Comparison of ENCODE assay signal across 16 cellular contexts in the genomic region with DNA sequence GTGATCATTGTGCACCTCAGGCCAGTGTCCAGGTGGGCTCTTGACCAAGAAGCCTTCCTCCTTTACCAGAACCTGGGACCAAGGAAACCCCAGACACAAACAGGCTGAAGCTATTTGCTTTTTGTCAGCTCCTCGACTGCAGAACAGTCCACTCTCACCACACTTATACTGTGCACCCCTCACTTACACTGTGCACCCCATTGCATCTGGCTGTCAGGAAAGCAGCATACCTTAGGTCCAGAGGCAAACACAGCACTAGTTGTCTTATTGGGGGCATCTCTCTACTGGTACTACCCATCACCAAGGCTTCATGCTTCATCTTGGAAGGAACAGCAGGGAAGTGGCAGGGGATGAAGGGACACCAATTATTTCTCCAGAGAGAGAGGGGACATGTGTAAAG.
DNase-seq lines count a peak whose midpoint lies in the region; ATAC-seq and TF ChIP-seq lines count a peak whose summit lies in the region.
"Had no signal": no experiment of that assay in that cellular context is flagged by ENCODE, and none has a peak within 500 bp of the region (broad histone marks: within the 10 kb centered on the region; RNA-seq: fewer than 3 reads in every experiment).

No MANE protein-coding gene starts in this region.

- no peak overlapping the region for H2BK20ac ChIP-seq in IMR-90 (ENCODE audit: low read depth, low read length)

- H4K20me1 ChIP-seq in IMR-90 (ENCODE audit: insufficient read depth, low read length) = no peaks in the 10 kb centered on the region

- no peak overlapping the region for H2BK120ac ChIP-seq in IMR-90 (ENCODE audit: low read depth, low read length)
- no peak overlapping the region for H2BK120ac ChIP-seq in trophoblast cell (ENCODE audit: insufficient read depth, low read length, poor library complexity)

- H3K79me1 ChIP-seq in IMR-90 (ENCODE audit: low read depth in 1 of 2, low read length in 2 of 2) = no peaks in the 10 kb centered on the region
- no peaks in the 10 kb centered on the region for H3K79me1 ChIP-seq in trophoblast cell (ENCODE audit: low read length)

- dilution Hi-C loops in IMR-90 (cut with HindIII; ENCODE audit: low sequenced_read_pairs, unreplicated experiment) = no loop called here

- H3K36me3 ChIP-seq in IMR-90 (ENCODE audit: control insufficient read depth, insufficient read depth, low read length) = no peaks in the 10 kb centered on the region
- no peaks in the 10 kb centered on the region for H3K36me3 ChIP-seq in esophagus muscularis mucosa
- H3K36me3 ChIP-seq in trophoblast cell (ENCODE audit: control insufficient read depth in 1 of 2, insufficient read depth in 2 of 2, low read length in 2 of 2) = no peaks in the 10 kb centered on the region
- no peaks in the 10 kb centered on the region for H3K36me3 ChIP-seq in naive thymus-derived CD4-positive, alpha-beta T cell (ENCODE audit: control insufficient read depth in 2 of 3, insufficient read depth in 3 of 3, low read length in 3 of 3)
- H3K36me3 ChIP-seq: HAP-1 had no signal

- H3K9ac ChIP-seq in IMR-90 (ENCODE audit: low read depth, low read length) (no peak overlapping the region), trophoblast cell (ENCODE audit: low read length) (peak overlapping the region; percentile 41)

- POLR2A ChIA-PET in IMR-90 (lab: Charles Lee; ENCODE audit: unreplicated experiment) = no interaction called here
- POLR2A ChIA-PET in naive thymus-derived CD4-positive, alpha-beta T cell (lab: Charles Lee) = no interaction called here

- H3K4me2 ChIP-seq in IMR-90 (ENCODE audit: low read depth, low read length) (no peak overlapping the region), trophoblast cell (ENCODE audit: low read length) (no peak overlapping the region)

- ATAC-seq in IMR-90 (ENCODE audit: low read depth) = no peak
- no peak for ATAC-seq in naive thymus-derived CD4-positive, alpha-beta T cell

- in situ Hi-C loops in IMR-90 (cut with MboI; ENCODE audit: low sequenced_read_pairs) = no loop called here

- H4K91ac ChIP-seq in IMR-90 (ENCODE audit: insufficient read depth, low read depth, low read length) = no peak overlapping the region
- no peak overlapping the region for H4K91ac ChIP-seq in trophoblast cell (ENCODE audit: low read depth, low read length)

- TF ChIP-seq POLR2A in IMR-90 (IDR thresholded peaks at IDR 0.05; ENCODE audit: low read depth, low read length) (no peak), esophagus muscularis mucosa (IDR thresholded peaks at IDR 0.05; ENCODE audit: low read depth) (no peak)

- H3K4ac ChIP-seq in IMR-90 (ENCODE audit: low read depth, low read length) (no peak overlapping the region), trophoblast cell (ENCODE audit: low read depth, low read length) (no peak overlapping the region)

- H2AK5ac ChIP-seq in IMR-90 (ENCODE audit: low read depth, low read length) = no peak overlapping the region
- H2AK5ac ChIP-seq in trophoblast cell (ENCODE audit: low read length) = no peak overlapping the region

- TF ChIP-seq EP300 in esophagus muscularis mucosa (IDR thresholded peaks at IDR 0.05) = no peak

- H3K23ac ChIP-seq in IMR-90 (ENCODE audit: low read depth, low read length) (no peak overlapping the region), trophoblast cell (ENCODE audit: low read length) (no peak overlapping the region)

- H3K9me3 ChIP-seq in IMR-90 (ENCODE audit: control insufficient read depth, insufficient read depth, low read length) = no peaks in the 10 kb centered on the region
- H3K9me3 ChIP-seq in esophagus muscularis mucosa = no peaks in the 10 kb centered on the region
- peaks cover 5% of the 10 kb centered on the region for H3K9me3 ChIP-seq in trophoblast cell (ENCODE audit: insufficient read depth, low read depth, low read length)
- H3K9me3 ChIP-seq in naive thymus-derived CD4-positive, alpha-beta T cell (ENCODE audit: control insufficient read depth in 2 of 3, low read length in 3 of 3) = no peaks in the 10 kb centered on the region
- H3K9me3 ChIP-seq: HAP-1 had no signal

- H3K4me1 ChIP-seq in IMR-90 (ENCODE audit: control insufficient read depth, insufficient read depth, low read length) (peaks cover 4% of the 10 kb centered on the region; the same call in 1 of the 2 replicates), esophagus muscularis mucosa (peaks cover 0 to 13% (median 0%) of the 10 kb centered on the region in 4 donors), trophoblast cell (ENCODE audit: control insufficient read depth in 1 of 2, insufficient read depth in 2 of 2, low read length in 2 of 2) (no peaks in the 10 kb centered on the region)
- no peaks in the 10 kb centered on the region for H3K4me1 ChIP-seq in naive thymus-derived CD4-positive, alpha-beta T cell (ENCODE audit: control insufficient read depth in 2 of 2, insufficient read depth in 2 of 2, low read length in 2 of 2)
- H3K4me1 ChIP-seq: HAP-1 had no signal

- intact Hi-C loops in IMR-90 (cut with micrococcal nuclease) (loop anchor here (5.0 to 10.0 kb wide), 4 partner anchors 120 to 492 kb away; partner anchors contain the start of gene CXCL12), esophagus muscularis mucosa (cut with DNase I) (no loop called here), posterior cingulate gyrus (cut with DNase I) (no loop called here)
- intact Hi-C loops in naive thymus-derived CD4-positive, alpha-beta T cell (cut with micrococcal nuclease) = no loop called here

- peaks cover 0 to 30% (median 16%) of the 10 kb centered on the region in 5 donors for H3K27me3 Mint-ChIP-seq in naive thymus-derived CD4-positive, alpha-beta T cell

- no peak overlapping the region for H3K4me3 ChIP-seq in IMR-90 (ENCODE audit: insufficient read depth, low read depth, low read length)
- H3K4me3 ChIP-seq in esophagus muscularis mucosa = no peak overlapping the region
- no peak overlapping the region for H3K4me3 ChIP-seq in trophoblast cell (ENCODE audit: low read depth, low read length)
- H3K4me3 ChIP-seq in naive thymus-derived CD4-positive, alpha-beta T cell (ENCODE audit: low read length) = no peak overlapping the region
- H3K4me3 ChIP-seq: HAP-1 had no signal

- no peak overlapping the region for H3K14ac ChIP-seq in IMR-90 (replicated peaks; ENCODE audit: low read depth, low read length)
- no peak overlapping the region for H3K14ac ChIP-seq in trophoblast cell (ENCODE audit: low read length)

- no peak overlapping the region for H2BK15ac ChIP-seq in IMR-90 (ENCODE audit: low read depth, low read length)

- H3K79me2 ChIP-seq in trophoblast cell (ENCODE audit: control insufficient read depth, insufficient read depth, low read length, poor library complexity) = no peaks in the 10 kb centered on the region

- no peak overlapping the region for H2BK12ac ChIP-seq in trophoblast cell (ENCODE audit: low read length)

- H3K56ac ChIP-seq in IMR-90 (ENCODE audit: extremely low read depth, insufficient read depth, low read length) = no peak overlapping the region

- H2BK5ac ChIP-seq in IMR-90 (ENCODE audit: low read depth, low read length, poor library complexity, severe bottlenecking) = no peak overlapping the region
- H2BK5ac ChIP-seq in trophoblast cell (ENCODE audit: low read depth, low read length, poor library complexity) = no peak overlapping the region

- H3K27ac Mint-ChIP-seq in naive thymus-derived CD4-positive, alpha-beta T cell = no peak overlapping the region
- H3K27ac Mint-ChIP-seq: CD4-positive, alpha-beta memory T cell; HFFc6 had no signal

- H3K4me3 Mint-ChIP-seq in naive thymus-derived CD4-positive, alpha-beta T cell = no peak overlapping the region
- H3K4me3 Mint-ChIP-seq: CD4-positive, alpha-beta memory T cell; HFFc6 had no signal

- no peak for DNase-seq in IMR-90
- peak; percentile 79 for DNase-seq in esophagus muscularis mucosa (ENCODE audit: extremely low spot score)
- no peak for DNase-seq in trophoblast cell
- no peak for DNase-seq in naive thymus-derived CD4-positive, alpha-beta T cell
- no peak for DNase-seq in posterior cingulate gyrus
- DNase-seq in NCI-H1048 (lab: John Stamatoyannopoulos, UW) = no peak
- DNase-seq: C1 segment of cervical spinal cord; Calu3; CD4-positive, alpha-beta memory T cell; COR-L47; DMS53; DMS79 treated with DMSO at 0.1 percent for 48 hours; GF-D8; GOT3; HFFc6 had no signal

- H4K8ac ChIP-seq in IMR-90 (ENCODE audit: low read depth in 2 of 2, low read length in 2 of 2) (no peak overlapping the region), trophoblast cell (ENCODE audit: low read depth, low read length) (no peak overlapping the region)

- H2AK9ac ChIP-seq in IMR-90 (replicated peaks; ENCODE audit: low read depth, low read length, poor library complexity) = no peak overlapping the region

- no peak for TF ChIP-seq RAD21 in IMR-90 (IDR thresholded peaks at IDR 0.05; ENCODE audit: low read length)

- no TSS peak for BruUV-seq in IMR-90 (replicated peaks; lab: Mats Ljungman, UMichigan)

- no peak overlapping the region for H4K12ac ChIP-seq in trophoblast cell (ENCODE audit: low read depth, low read length)

- H3K18ac ChIP-seq in IMR-90 (ENCODE audit: low read depth, low read length) = no peak overlapping the region
- H3K18ac ChIP-seq in trophoblast cell (ENCODE audit: low read length) = no peak overlapping the region

- H4K5ac ChIP-seq in IMR-90 (ENCODE audit: low read depth, low read length) = no peak overlapping the region

- H3K27ac ChIP-seq in IMR-90 (ENCODE audit: insufficient read depth, low read length) (no peak overlapping the region), esophagus muscularis mucosa (replicated peaks in 1 of 4) (no peak overlapping the region), trophoblast cell (ENCODE audit: low read depth, low read length) (no peak overlapping the region)
- no peak overlapping the region for H3K27ac ChIP-seq in naive thymus-derived CD4-positive, alpha-beta T cell (ENCODE audit: low read depth, low read length)

- peaks cover 0 to 17% (median 4%) of the 10 kb centered on the region in 11 donors for H3K9me3 Mint-ChIP-seq in naive thymus-derived CD4-positive, alpha-beta T cell

- WGBS in IMR-90 (ENCODE audit: extremely low coverage in 2 of 2, insufficient read length in 1 of 2), 2 experiments = no CpG with 5 or more reads among the region's 1 CpG
- WGBS in esophagus muscularis mucosa = 86% methylated on average over 1 of the region's 1 CpG
- WGBS in trophoblast cell (ENCODE audit: extremely low coverage, insufficient coverage, insufficient read length) = no CpG with 5 or more reads among the region's 1 CpG

- H2AFZ ChIP-seq in IMR-90 (replicated peaks; ENCODE audit: low read length, poor library complexity) (peak overlapping the region; percentile 23), trophoblast cell (ENCODE audit: insufficient read depth, low read length, poor library complexity) (no peak overlapping the region)

- CTCF ChIA-PET in IMR-90 (lab: Yijun Ruan, JAX) = no interaction called here
- CTCF ChIA-PET in naive thymus-derived CD4-positive, alpha-beta T cell (lab: Charles Lee) = no interaction called here

- no peaks in the 10 kb centered on the region for H3K4me1 Mint-ChIP-seq in naive thymus-derived CD4-positive, alpha-beta T cell
- H3K4me1 Mint-ChIP-seq: CD4-positive, alpha-beta memory T cell had no signal

- H3K27me3 ChIP-seq in IMR-90 (ENCODE audit: control insufficient read depth, insufficient read depth, low read length) = no peaks in the 10 kb centered on the region; the same call in 1 of the 2 replicates
- H3K27me3 ChIP-seq in esophagus muscularis mucosa = no peaks in the 10 kb centered on the region
- H3K27me3 ChIP-seq in trophoblast cell (ENCODE audit: insufficient read depth, low read length) = no peaks in the 10 kb centered on the region
- H3K27me3 ChIP-seq in naive thymus-derived CD4-positive, alpha-beta T cell (ENCODE audit: control insufficient read depth in 2 of 2, insufficient read depth in 2 of 2, low read length in 2 of 2) = no peaks in the 10 kb centered on the region

- peaks cover 0 to 4% (median 0%) of the 10 kb centered on the region in 5 donors for H3K36me3 Mint-ChIP-seq in naive thymus-derived CD4-positive, alpha-beta T cell
- H3K36me3 Mint-ChIP-seq: CD4-positive, alpha-beta memory T cell had no signal

- TF ChIP-seq CTCF in IMR-90 (conservative IDR thresholded peaks at IDR 0.05; ENCODE audit: low read depth, low read length) = no peak
- no peak for TF ChIP-seq CTCF in esophagus muscularis mucosa (IDR thresholded peaks at IDR 0.05)

- H3K9me1 ChIP-seq in IMR-90 (ENCODE audit: insufficient read depth, low read length) = peaks cover 9% of the 10 kb centered on the region; the same call in 1 of the 2 replicates
